ENCODE assay signal across 9 cellular contexts in the genomic region with DNA sequence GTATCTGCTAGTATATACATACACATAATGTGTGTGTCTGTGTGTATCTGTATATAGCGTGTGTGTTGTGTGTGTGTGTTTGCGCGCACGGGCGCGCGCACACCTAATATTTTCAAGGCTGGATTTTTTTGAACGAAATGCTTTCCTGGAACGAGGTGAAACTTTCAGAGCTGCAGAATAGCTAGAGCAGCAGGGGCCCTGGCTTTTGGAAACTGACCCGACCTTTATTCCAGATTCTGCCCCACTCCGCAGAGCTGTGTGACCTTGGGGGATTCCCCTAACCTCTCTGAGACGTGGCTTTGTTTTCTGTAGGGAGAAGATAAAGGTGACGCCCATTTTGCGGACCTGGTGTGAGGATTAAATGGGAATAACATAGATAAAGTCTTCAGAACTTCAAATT. TPM values are rescaled to one million over a fixed set of nuclear protein-coding genes. Genes with fewer than 3 reads are reported as not detected.
DNase-seq lines count a peak whose midpoint lies in the region; ATAC-seq, FAIRE-seq and TF ChIP-seq lines count a peak whose summit lies in the region.
"Had no signal": no experiment of that assay in that cellular context is flagged by ENCODE, and none has a peak within 500 bp of the region (broad histone marks: within the 10 kb centered on the region; RNA-seq: fewer than 3 reads in every experiment).

No MANE protein-coding gene starts in this region.

- peaks cover 18% of the 10 kb centered on the region for H3K36me3 ChIP-seq in K562 (ENCODE audit: control insufficient read depth, insufficient read depth, low read length)

- peaks cover 21% of the 10 kb centered on the region for H3K4me1 Mint-ChIP-seq in stimulated activated naive CD8-positive, alpha-beta T cell treated with anti-CD3 and anti-CD28 coated beads, Interleukin-15, Interleukin-2, amounts not matched to agents 100 ng/mL and 50 ng/mL, for 24 hours (ENCODE audit: low read depth)

- peak overlapping the region; percentile 86 to 98 for H3K9ac ChIP-seq in K562 (ENCODE audit: insufficient read depth in 1 of 2, low read depth in 2 of 2, low read length in 2 of 2)

- peak overlapping the region; percentile 86 for H3K27ac ChIP-seq in K562 (ENCODE audit: extremely low read depth, low read depth, low read length)

- TF ChIP-seq CTCF in K562 (IDR thresholded peaks at IDR 0.05 in 2 of 3, conservative IDR thresholded peaks at IDR 0.05 in 1 of 3; ENCODE audit: insufficient read depth in 2 of 3, low read depth in 1 of 3, low read length in 3 of 3) = no peak

- POLR2A ChIA-PET in K562 (lab: Yijun Ruan, JAX) = interaction anchor here (0.6 to 1.8 kb wide), 3 partner anchors 8 to 178 kb away, joined by 3 to 6 read pairs (median 4); no protein-coding TSS in a partner anchor

- CTCF ChIA-PET in K562 (lab: Yijun Ruan, JAX; ENCODE audit: low intra/inter-chr PET ratio) = interaction anchor here (0.6 to 1.5 kb wide), 2 partner anchors 157 to 512 kb away, joined by 3 to 5 read pairs; no protein-coding TSS in a partner anchor

- H3K79me2 ChIP-seq in K562 (ENCODE audit: control insufficient read depth, insufficient read depth, low read length) = peaks cover 53% of the 10 kb centered on the region

- no peaks in the 10 kb centered on the region for H3K9me1 ChIP-seq in K562 (ENCODE audit: control insufficient read depth, insufficient read depth, low read length)

- peak overlapping the region; percentile 92 for H2AFZ ChIP-seq in K562 (ENCODE audit: low read depth, low read length)

- TF ChIP-seq RAD21 in K562 (CRISPR knock-in tag; conservative IDR thresholded peaks at IDR 0.05 in 1 of 2, IDR thresholded peaks at IDR 0.05 in 1 of 2) = no peak

- H3K9me3 Mint-ChIP-seq in stimulated activated naive CD8-positive, alpha-beta T cell treated with anti-CD3 and anti-CD28 coated beads, Interleukin-15, Interleukin-2, amounts not matched to agents 100 ng/mL and 50 ng/mL, for 24 hours = no peaks in the 10 kb centered on the region

- DNase-seq in CD1c-positive myeloid dendritic cell (ENCODE audit: extremely low spot score) (peak; percentile 43), NAMALWA (ENCODE audit: low spot score) (peak; percentile 49), K562 (ENCODE audit: extremely low read depth in 1 of 4, low spot score in 3 of 4) (peak; percentile 27 to 45 (median 36)), left colon (peak in 1 of 2 donors; percentile 30), NOMO-1 (lab: John Stamatoyannopoulos, UW; ENCODE audit: unreplicated experiment in 2 of 2) (no peak), retina (no peak)

- H3K36me3 Mint-ChIP-seq in stimulated activated naive CD8-positive, alpha-beta T cell treated with anti-CD3 and anti-CD28 coated beads, Interleukin-15, Interleukin-2, amounts not matched to agents 100 ng/mL and 50 ng/mL, for 24 hours (ENCODE audit: low read depth) = peaks cover 10% of the 10 kb centered on the region

- intact Hi-C loops in K562 (cut with micrococcal nuclease) (no loop called here), left colon (cut with DNase I, micrococcal nuclease) (no loop called here)

- no peaks in the 10 kb centered on the region for H3K27me3 Mint-ChIP-seq in stimulated activated naive CD8-positive, alpha-beta T cell treated with anti-CD3 and anti-CD28 coated beads, Interleukin-15, Interleukin-2, amounts not matched to agents 100 ng/mL and 50 ng/mL, for 24 hours

- TF ChIP-seq POLR2A in K562 (conservative IDR thresholded peaks at IDR 0.05) = no peak

- no peaks in the 10 kb centered on the region for H3K27me3 ChIP-seq in K562 (ENCODE audit: control insufficient read depth in 2 of 2, insufficient read depth in 2 of 2, low read length in 2 of 2)

- in situ Hi-C loops in K562 (cut with MboI) = loop anchor here (25.0 kb wide), 1 partner anchor 901 kb away; no protein-coding TSS in a partner anchor

- peaks cover 0 to 3% of the 10 kb centered on the region in 2 experiments; a peak in 3 of 5 replicates for H3K4me1 ChIP-seq in K562 (replicated peaks in 1 of 2; ENCODE audit: control insufficient read depth in 2 of 2, insufficient read depth in 2 of 2, low read length in 2 of 2)

- 1% methylated on average over 14 of the region's 14 CpGs for WGBS in K562 (ENCODE audit: insufficient coverage, low coverage, missing lambda C conversion rate)

- TSS peak; percentile 76 for BruUV-seq in K562 (replicated peaks; lab: Mats Ljungman, UMichigan)

- H3K27ac Mint-ChIP-seq in stimulated activated naive CD8-positive, alpha-beta T cell treated with anti-CD3 and anti-CD28 coated beads, Interleukin-15, Interleukin-2, amounts not matched to agents 100 ng/mL and 50 ng/mL, for 24 hours = peak overlapping the region; percentile 95

- no peak for FAIRE-seq in K562 (lab: Jason Lieb, UNC)

- peak overlapping the region; percentile 84 for H3K4me3 ChIP-seq in K562

- H4K20me1 ChIP-seq in K562 (replicated peaks; ENCODE audit: control insufficient read depth, insufficient read depth, low read length) = no peaks in the 10 kb centered on the region; the same call in 1 of the 2 replicates

- TF ChIP-seq EP300 in K562 (IDR thresholded peaks at IDR 0.05; ENCODE audit: low read length) = no peak

- H3K4me3 Mint-ChIP-seq in stimulated activated naive CD8-positive, alpha-beta T cell treated with anti-CD3 and anti-CD28 coated beads, Interleukin-15, Interleukin-2, amounts not matched to agents 100 ng/mL and 50 ng/mL, for 24 hours = peak overlapping the region; percentile 98

- H3K9me3 ChIP-seq in K562 (replicated peaks; ENCODE audit: control insufficient read depth, insufficient read depth, low read depth, low read length) = no peaks in the 10 kb centered on the region

- ATAC-seq in GM21515 (IDR thresholded peaks at IDR 0.05; ENCODE audit: unreplicated experiment) (peak; percentile 36), K562 (peak; percentile 50), left colon (peak; percentile 31)

- peak overlapping the region; percentile 97 for H3K4me2 ChIP-seq in K562 (ENCODE audit: insufficient read depth, low read length)

TF ChIP-seq in K562, 482 proteins besides CTCF, POLR2A, EP300 and RAD21 (continues in another document):
- no peak for TF ChIP-seq STAT5A (IDR thresholded peaks at IDR 0.05; ENCODE audit: borderline replicate concordance, low read length)
- TF ChIP-seq ZNF444 (CRISPR knock-in tag; IDR thresholded peaks at IDR 0.05) = no peak
- TF ChIP-seq GATA2 (CRISPR knock-in tag; IDR thresholded peaks at IDR 0.05) = 0 out of 2 replicates have a peak, but pooled peaks have one; percentile 19
- TF ChIP-seq ETV5 (CRISPR knock-in tag; IDR thresholded peaks at IDR 0.05; ENCODE audit: low read depth) = no peak
- TF ChIP-seq SRSF3 (IDR thresholded peaks at IDR 0.05; ENCODE audit: insufficient read depth, low read length) = no peak
- TF ChIP-seq, protein P1, sequence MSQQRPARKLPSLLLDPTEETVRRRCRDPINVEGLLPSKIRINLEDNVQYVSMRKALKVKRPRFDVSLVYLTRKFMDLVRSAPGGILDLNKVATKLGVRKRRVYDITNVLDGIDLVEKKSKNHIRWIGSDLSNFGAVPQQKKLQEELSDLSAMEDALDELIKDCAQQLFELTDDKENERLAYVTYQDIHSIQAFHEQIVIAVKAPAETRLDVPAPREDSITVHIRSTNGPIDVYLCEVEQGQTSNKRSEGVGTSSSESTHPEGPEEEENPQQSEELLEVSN (IDR thresholded peaks at IDR 0.05; ENCODE audit: borderline replicate concordance in 1 of 2, extremely low read depth in 1 of 2, insufficient read depth in 1 of 2, insufficient read length in 1 of 2, low read depth in 1 of 2, low read length in 1 of 2, poor library complexity in 1 of 2, severe bottlenecking in 1 of 2) = no peak
- no peak for TF ChIP-seq ZNF316 (IDR thresholded peaks at IDR 0.05)
- peak; percentile 44; the same call in 1 of the 2 replicates for TF ChIP-seq TCF3 (CRISPR knock-in tag; IDR thresholded peaks at IDR 0.05)
- no peak for TF ChIP-seq RFX7 (CRISPR knock-in tag; IDR thresholded peaks at IDR 0.05)
- no peak for TF ChIP-seq SRSF9 (IDR thresholded peaks at IDR 0.05; ENCODE audit: borderline replicate concordance, low read depth, low read length)
- peak; percentile 26; the same call in 1 of the 2 replicates for TF ChIP-seq CBFA2T3 (IDR thresholded peaks at IDR 0.05)

RNA-seq across cellular contexts. Expression of a gene that starts 0.8 kb away (rescaled TPM):
- 15.9 and 26.9 TPM in 2 replicates for total RNA-seq in K562 (2011; cell fraction: chromatin; rRNA removed; ENCODE audit: low replicate concordance)
- total RNA-seq in K562 (2011; cell fraction: nucleolus; rRNA removed) = 8.2 and 8.9 TPM in 2 replicates
- total RNA-seq in K562 (2011; cell fraction: nucleoplasm; rRNA removed) = 17.7 and 25.3 TPM in 2 replicates
- total RNA-seq in K562 (2014; rRNA removed) = 7.6 and 17.3 TPM in 2 replicates
- total RNA-seq in K562 (2014; rRNA removed; fragmentation: Illumina TruSeq; extraction: Trizol) = 30.3 and 31.7 TPM in 2 replicates
- total RNA-seq in K562 (2015; rRNA removed; fragmentation: Illumina TruSeq; extraction: Trizol) = 22.0 and 25.3 TPM in 2 replicates
- 39.5 and 41.1 TPM in 2 replicates for total RNA-seq in K562 (2021)
- 16.3 and 34.0 TPM in 2 replicates for polyA plus RNA-seq in K562 (2011; rRNA removed)
- 27.1 and 27.6 TPM in 2 replicates for polyA plus RNA-seq in K562 (2011; cell fraction: cytosol; rRNA removed)
- polyA plus RNA-seq in K562 (2011; cell fraction: nucleus; rRNA removed) = 11.2 and 12.6 TPM in 2 replicates
- 21.7 and 32.9 TPM in 2 replicates for polyA plus RNA-seq in K562 (2012)
- 44.5 and 51.5 TPM in 2 replicates for polyA plus RNA-seq in K562 (2014; fragmentation: Illumina TruSeq; extraction: Trizol)
- polyA plus RNA-seq in K562 (2014; fragmentation: Nextera tagmentation; extraction: Ambion mirVana) = 10 to 100 TPM; 12.4 to 21.8 TPM
- 29.3 and 30.3 TPM in 2 replicates for polyA plus RNA-seq in K562 (2014; rRNA removed)
- 19.5 and 28.5 TPM in 2 replicates for polyA minus RNA-seq in K562 (2011; rRNA and poly(A)+ RNA removed)
- polyA minus RNA-seq in K562 (2011; cell fraction: cytosol; rRNA and poly(A)+ RNA removed) = 7.9 and 9.1 TPM in 2 replicates
- polyA minus RNA-seq in K562 (2011; cell fraction: nucleus; rRNA and poly(A)+ RNA removed) = 2.6 and 4.1 TPM in 2 replicates
- 10 to 100 TPM in 1 of 2 donors, 1 to 10 TPM in 1; 7.9 to 11.2 TPM for total RNA-seq in left colon

RNA-seq across cellular contexts. Expression of a gene that starts 22.4 kb away (rescaled TPM):
- total RNA-seq in K562 (2011; cell fraction: chromatin; rRNA removed; ENCODE audit: low replicate concordance) = not detected in 2 replicates
- not detected in 2 replicates for total RNA-seq in K562 (2011; cell fraction: nucleolus; rRNA removed)
- total RNA-seq in K562 (2011; cell fraction: nucleoplasm; rRNA removed) = not detected in 2 replicates
- total RNA-seq in K562 (2014; rRNA removed) (not detected in 2 replicates), K562 (2014; rRNA removed; fragmentation: Illumina TruSeq; extraction: Trizol) (not detected in 2 replicates), K562 (2015; rRNA removed; fragmentation: Illumina TruSeq; extraction: Trizol) (not detected in 2 replicates), K562 (2021) (not detected in 2 replicates), left colon (not detected)
- polyA plus RNA-seq in K562 (2011; rRNA removed) (not detected in 2 replicates), K562 (2014; fragmentation: Illumina TruSeq; extraction: Trizol) (not detected in 2 replicates), K562 (2014; fragmentation: Nextera tagmentation; extraction: Ambion mirVana) (not detected), K562 (2014; rRNA removed) (not detected in 2 replicates)
- polyA plus RNA-seq in K562 (2011; cell fraction: cytosol; rRNA removed) = not detected in 2 replicates
- polyA plus RNA-seq in K562 (2011; cell fraction: nucleus; rRNA removed) = 0.07 TPM in 1 of 2 replicates, not detected in the other
- polyA plus RNA-seq in K562 (2012) = not detected in 2 replicates
- not detected in 2 replicates for polyA minus RNA-seq in K562 (2011; rRNA and poly(A)+ RNA removed)
- not detected in 2 replicates for polyA minus RNA-seq in K562 (2011; cell fraction: cytosol; rRNA and poly(A)+ RNA removed)
- not detected in 2 replicates for polyA minus RNA-seq in K562 (2011; cell fraction: nucleus; rRNA and poly(A)+ RNA removed)
- total RNA-seq: HT1080 had no signal

Comparison
In these comparisons a context has a peak if more than half of its experiments do, and no peak if none do; other contexts are left out.
1. DNase-seq: peak in CD1c-positive myeloid dendritic cell (single experiment), NAMALWA (single experiment) and K562 (4 of 4); none in NOMO-1 (0 of 2) and retina (single experiment).
2. Peak in every context shown above with its lines, with median percentiles within 50 percentile points of each other: ATAC-seq.